Comparison of ENCODE assay signal across 9 cellular contexts in genomic region chr21:45471229-45472052, GRCh38.
A peak's percentile ranks its signal among the peaks of the same experiment; 100 is the strongest.
DNase-seq lines count a peak whose midpoint lies in the region; ATAC-seq, FAIRE-seq and TF ChIP-seq lines count a peak whose summit lies in the region.
"Had no signal": no experiment of that assay in that cellular context is flagged by ENCODE, and none has a peak within 500 bp of the region (broad histone marks: within the 10 kb centered on the region; RNA-seq: fewer than 3 reads in every experiment).

No MANE protein-coding gene starts in this region.

- TF ChIP-seq CTCF in A673 (conservative IDR thresholded peaks at IDR 0.05; ENCODE audit: low read depth, low read length) = no peak
- no peak for TF ChIP-seq CTCF in endothelial cell of umbilical vein (IDR thresholded peaks at IDR 0.05; ENCODE audit: extremely low read depth in 1 of 2, insufficient read depth in 1 of 2, low read depth in 1 of 2, low read length in 2 of 2)
- TF ChIP-seq CTCF in CD14-positive monocyte (IDR thresholded peaks at IDR 0.05) = no peak

- POLR2A ChIA-PET in A673 (lab: Charles Lee; ENCODE audit: low non-redundant PET) = no interaction called here
- POLR2A ChIA-PET in endothelial cell of umbilical vein (lab: Charles Lee) = no interaction called here
- POLR2A ChIA-PET in naive thymus-derived CD4-positive, alpha-beta T cell (lab: Charles Lee) = interaction anchor here (0.6 kb wide), 1 partner anchor 1171 kb away, joined by 3 read pairs; no protein-coding TSS in a partner anchor

- peaks cover 0 to 3% (median 0%) of the 10 kb centered on the region in 11 donors for H3K9me3 Mint-ChIP-seq in naive thymus-derived CD4-positive, alpha-beta T cell
- peaks cover 0 to 3% (median 0%) of the 10 kb centered on the region in 7 donors for H3K9me3 Mint-ChIP-seq in CD14-positive monocyte

- DNase-seq in A673 (ENCODE audit: low spot score) (peak; percentile 62), MG63 (peak; percentile 50), endothelial cell of umbilical vein (ENCODE audit: low read depth, low spot score) (peak; percentile 87), CD14-positive monocyte (ENCODE audit: low spot score) (no peak), amygdala (lab: John Stamatoyannopoulos, UW) (no peak)
- no peak for DNase-seq in naive thymus-derived CD4-positive, alpha-beta T cell
- DNase-seq: DND-41 had no signal

- H3K4me3 ChIP-seq in A673 (ENCODE audit: low read depth, low read length, poor library complexity, severe bottlenecking) (no peak overlapping the region), MG63 (peak overlapping the region; percentile 9; the same call in 1 of the 2 replicates), endothelial cell of umbilical vein (replicated peaks in 1 of 3; ENCODE audit: insufficient read depth in 1 of 3, low read depth in 1 of 3, low read length in 3 of 3) (no peak overlapping the region)
- no peak overlapping the region for H3K4me3 ChIP-seq in naive thymus-derived CD4-positive, alpha-beta T cell (ENCODE audit: low read length)

- peak; percentile 97 for FAIRE-seq in endothelial cell of umbilical vein (lab: Jason Lieb, UNC)

- intact Hi-C loops in A673 (cut with micrococcal nuclease; ENCODE audit: unreplicated experiment) = no loop called here
- intact Hi-C loops in endothelial cell of umbilical vein (cut with micrococcal nuclease) = loop anchor here (1.0 to 10.0 kb wide), 3 partner anchors 63 to 177 kb away; no protein-coding TSS in a partner anchor
- intact Hi-C loops in naive thymus-derived CD4-positive, alpha-beta T cell (cut with micrococcal nuclease) = no loop called here
- intact Hi-C loops in CD14-positive monocyte (cut with micrococcal nuclease) = no loop called here

- dilution Hi-C loops in endothelial cell of umbilical vein (cut with MboI; ENCODE audit: extremely low pct_ligation_motif_present, low sequenced_read_pairs) = no loop called here

- no peaks in the 10 kb centered on the region for H3K36me3 Mint-ChIP-seq in naive thymus-derived CD4-positive, alpha-beta T cell
- no peaks in the 10 kb centered on the region for H3K36me3 Mint-ChIP-seq in CD14-positive monocyte

- no peaks in the 10 kb centered on the region for H3K9me1 ChIP-seq in endothelial cell of umbilical vein (replicated peaks; ENCODE audit: control insufficient read depth, extremely low read depth, insufficient read depth, low read length)

- H3K9ac ChIP-seq in endothelial cell of umbilical vein (replicated peaks; ENCODE audit: extremely low read depth, insufficient read depth, low read length) = peak overlapping the region; percentile 2

- H3K36me3 ChIP-seq in A673 (ENCODE audit: insufficient read depth, low read length, poor library complexity, severe bottlenecking) = no peaks in the 10 kb centered on the region
- no peaks in the 10 kb centered on the region for H3K36me3 ChIP-seq in MG63
- peaks cover 6 to 17% of the 10 kb centered on the region in 2 experiments for H3K36me3 ChIP-seq in endothelial cell of umbilical vein (ENCODE audit: control insufficient read depth in 2 of 2, extremely low read depth in 1 of 2, insufficient read depth in 2 of 2, low read length in 2 of 2)
- H3K36me3 ChIP-seq in naive thymus-derived CD4-positive, alpha-beta T cell (ENCODE audit: control insufficient read depth in 2 of 3, insufficient read depth in 3 of 3, low read length in 3 of 3) = no peaks in the 10 kb centered on the region

- no peaks in the 10 kb centered on the region for H3K27me3 ChIP-seq in A673 (replicated peaks; ENCODE audit: insufficient read depth, low read depth, low read length, poor library complexity)
- no peaks in the 10 kb centered on the region for H3K27me3 ChIP-seq in MG63
- no peaks in the 10 kb centered on the region for H3K27me3 ChIP-seq in endothelial cell of umbilical vein (ENCODE audit: control insufficient read depth in 2 of 2, insufficient read depth in 2 of 2, low read length in 2 of 2)
- H3K27me3 ChIP-seq in naive thymus-derived CD4-positive, alpha-beta T cell (ENCODE audit: control insufficient read depth in 2 of 2, insufficient read depth in 2 of 2, low read length in 2 of 2) = no peaks in the 10 kb centered on the region

- TF ChIP-seq POLR2A in endothelial cell of umbilical vein (IDR thresholded peaks at IDR 0.05; ENCODE audit: low read depth, low read length) = no peak

- peak overlapping the region in 7 of 10 donors; percentile 17 to 65 (median 52) for H3K4me3 Mint-ChIP-seq in naive thymus-derived CD4-positive, alpha-beta T cell
- H3K4me3 Mint-ChIP-seq in CD14-positive monocyte = no peak overlapping the region

- H3K27ac Mint-ChIP-seq in naive thymus-derived CD4-positive, alpha-beta T cell = peak overlapping the region; percentile 59 to 99 (median 94)
- H3K27ac Mint-ChIP-seq in CD14-positive monocyte = peak overlapping the region in 1 of 7 donors; percentile 33

- ATAC-seq in naive thymus-derived CD4-positive, alpha-beta T cell = no peak
- no peak for ATAC-seq in HG02763 (IDR thresholded peaks at IDR 0.05; ENCODE audit: unreplicated experiment)
- ATAC-seq in GM19452 (IDR thresholded peaks at IDR 0.05; ENCODE audit: unreplicated experiment) = no peak

- BruUV-seq in A673 (replicated peaks; lab: Mats Ljungman, UMichigan) (no TSS peak), endothelial cell of umbilical vein (replicated peaks; lab: Mats Ljungman, UMichigan) (no TSS peak)

- H3K79me2 ChIP-seq in endothelial cell of umbilical vein (ENCODE audit: control insufficient read depth, insufficient read depth, low read length) = peaks cover 24% of the 10 kb centered on the region

- CTCF ChIA-PET in A673 (lab: Charles Lee) = no interaction called here
- CTCF ChIA-PET in endothelial cell of umbilical vein (lab: Charles Lee) = interaction anchor here (0.9 to 1.7 kb wide), 10 partner anchors 9 to 331 kb away, joined by 3 to 9 read pairs (median 4); no protein-coding TSS in a partner anchor
- CTCF ChIA-PET in naive thymus-derived CD4-positive, alpha-beta T cell (lab: Charles Lee) = no interaction called here

- H4K20me1 ChIP-seq in endothelial cell of umbilical vein (replicated peaks; ENCODE audit: control insufficient read depth, extremely low read depth, insufficient read depth, low read length) = no peaks in the 10 kb centered on the region

- peaks cover 3 to 33% (median 30%) of the 10 kb centered on the region in 7 donors for H3K4me1 Mint-ChIP-seq in naive thymus-derived CD4-positive, alpha-beta T cell
- H3K4me1 Mint-ChIP-seq in CD14-positive monocyte = peaks cover 2% of the 10 kb centered on the region

- no peaks in the 10 kb centered on the region for H3K27me3 Mint-ChIP-seq in naive thymus-derived CD4-positive, alpha-beta T cell
- H3K27me3 Mint-ChIP-seq in CD14-positive monocyte (ENCODE audit: low read depth in 3 of 3) = peaks cover 2 to 6% (median 2%) of the 10 kb centered on the region in 3 donors

- H3K4me1 ChIP-seq in A673 (ENCODE audit: insufficient read depth, low read length, poor library complexity, severe bottlenecking) = peaks cover 13% of the 10 kb centered on the region
- H3K4me1 ChIP-seq in endothelial cell of umbilical vein (ENCODE audit: control insufficient read depth, extremely low read depth, insufficient read depth, low read length) = peaks cover 22% of the 10 kb centered on the region
- peaks cover 0 to 17% of the 10 kb centered on the region in 2 donors for H3K4me1 ChIP-seq in naive thymus-derived CD4-positive, alpha-beta T cell (ENCODE audit: control insufficient read depth in 2 of 2, insufficient read depth in 2 of 2, low read length in 2 of 2)

- H3K4me2 ChIP-seq in endothelial cell of umbilical vein (ENCODE audit: insufficient read depth, low read length) = no peak overlapping the region

- no peaks in the 10 kb centered on the region for H3K9me3 ChIP-seq in A673 (ENCODE audit: low read depth, low read length, poor library complexity, severe bottlenecking)
- H3K9me3 ChIP-seq in MG63 = no peaks in the 10 kb centered on the region
- H3K9me3 ChIP-seq in endothelial cell of umbilical vein (replicated peaks; ENCODE audit: control insufficient read depth, insufficient read depth, low read length) = no peaks in the 10 kb centered on the region
- H3K9me3 ChIP-seq in naive thymus-derived CD4-positive, alpha-beta T cell (ENCODE audit: control insufficient read depth in 2 of 3, low read length in 3 of 3) = no peaks in the 10 kb centered on the region

- no peak overlapping the region for H2AFZ ChIP-seq in endothelial cell of umbilical vein (ENCODE audit: low read depth, low read length)

- H3K27ac ChIP-seq in A673 (ENCODE audit: low read depth, low read length, poor library complexity, severe bottlenecking) (peak overlapping the region; percentile 57), endothelial cell of umbilical vein (ENCODE audit: insufficient read depth, low read depth, low read length) (peak overlapping the region; percentile 79)
- peak overlapping the region; percentile 61 for H3K27ac ChIP-seq in naive thymus-derived CD4-positive, alpha-beta T cell (ENCODE audit: low read depth, low read length)

TF ChIP-seq in endothelial cell of umbilical vein, 7 proteins besides CTCF, POLR2A, EP300 and RAD21:
- TF ChIP-seq POLR2AphosphoS5 (IDR thresholded peaks at IDR 0.05; ENCODE audit: insufficient read depth, low read depth, low read length) = peak; percentile 56
- peak; percentile 76 for TF ChIP-seq FOS (IDR thresholded peaks at IDR 0.05; ENCODE audit: borderline replicate concordance, insufficient read depth, low read length)
- peak; percentile 61 for TF ChIP-seq JUN (IDR thresholded peaks at IDR 0.05; ENCODE audit: borderline replicate concordance, insufficient read depth, insufficient read length, low read depth)
- TF ChIP-seq MAX (IDR thresholded peaks at IDR 0.05; ENCODE audit: insufficient read depth, insufficient read length) = no peak
- TF ChIP-seq EZH2 (IDR thresholded peaks at IDR 0.05; ENCODE audit: borderline replicate concordance, low read depth, low read length, severe bottlenecking) = no peak
- no peak for TF ChIP-seq MYC (IDR thresholded peaks at IDR 0.05; ENCODE audit: low read depth, low read length)

Comparison
In these comparisons a context has a peak if more than half of its experiments do, and no peak if none do; other contexts are left out.
1. DNase-seq: peak in A673 (single experiment), MG63 (single experiment) and endothelial cell of umbilical vein (single experiment); none in naive thymus-derived CD4-positive, alpha-beta T cell (0 of 9), CD14-positive monocyte (single experiment) and amygdala (0 of 56).
2. H3K4me3 Mint-ChIP-seq: peak in naive thymus-derived CD4-positive, alpha-beta T cell (7 of 10); none in CD14-positive monocyte (0 of 2).
3. Peak in every context shown above with its lines, with median percentiles within 50 percentile points of each other: H3K27ac ChIP-seq.